20 cellular contexts compared by ENCODE assay signal in the genomic region with DNA sequence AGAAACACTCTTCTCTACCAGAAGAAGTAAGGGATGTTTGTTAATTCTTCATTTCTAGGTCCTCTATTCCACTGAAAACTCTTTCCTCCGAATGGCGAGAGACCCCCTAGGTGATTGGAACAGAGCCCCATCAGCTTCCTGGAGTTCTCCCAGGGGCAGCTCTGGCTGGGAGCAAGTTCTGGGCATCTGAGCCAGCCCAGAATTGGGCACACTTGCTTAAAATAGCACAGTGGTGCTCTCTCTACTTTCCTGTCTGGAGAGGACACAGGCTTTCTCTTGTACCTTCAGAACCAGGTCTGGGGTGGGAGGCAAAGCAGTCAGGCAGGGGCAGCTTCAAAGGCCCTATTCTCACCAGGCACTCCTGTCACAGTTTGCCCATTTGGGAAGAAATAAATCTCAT.
"Had no signal": no experiment of that assay in that cellular context is flagged by ENCODE, and none has a peak within 500 bp of the region (broad histone marks: within the 10 kb centered on the region; RNA-seq: fewer than 3 reads in every experiment).

No MANE protein-coding gene starts in this region.

- ATAC-seq: activated CD4-positive, alpha-beta T cell treated with anti-CD3 and anti-CD28 coated beads for 36 hours; activated T-cell treated with anti-CD3 and anti-CD28 coated beads, Interleukin-2, amount 50 U/mL, for 72 hours; left lung; mucosa of descending colon; natural killer cell treated with Interleukin-12 subunit alpha and Interleukin-12 subunit beta and Interleukin-15 and Interleukin-18, amount 100 ng/mL, for 72 hours; right lobe of liver had no signal

- H3K4me3 ChIP-seq: colonic mucosa, gastrocnemius medialis, left lung, mucosa of descending colon, right lobe of liver, testis, transverse colon had no signal

- H3K27ac ChIP-seq: colonic mucosa, gastrocnemius medialis, left lung, right lobe of liver, testis, transverse colon had no signal

- DNase-seq: activated CD4-positive, alpha-beta T cell treated with anti-CD3 and anti-CD28 coated beads for 36 hours; activated CD4-positive, CD25-positive, alpha-beta regulatory T cell; activated effector memory CD4-positive, alpha-beta T cell treated with Interleukin-2 at 50 U/mL for 16 hours; activated naive CD4-positive, alpha-beta T cell treated with anti-CD3 and anti-CD28 coated beads for 36 hours; activated naive CD8-positive, alpha-beta T cell treated with anti-CD3 and anti-CD28 coated beads, Interleukin-2, amount 10 ng/mL, durations not matched to agents 7 days and 5 days; activated T-cell treated with anti-CD3 and anti-CD28 coated beads for 4 hours; activated T-cell treated with anti-CD3 and anti-CD28 coated beads, Interleukin-2, amount 50 U/mL, for 72 hours; amniotic stem cell; colonic mucosa; effector memory CD4-positive, alpha-beta T cell; gastrocnemius medialis; immature natural killer cell; left lung; mucosa of descending colon; right lobe of liver; stimulated activated CD4-positive, alpha-beta T cell treated with anti-CD3 and anti-CD28 coated beads, Interleukin-2, amount 100 ng/mL, for 48 hours; stimulated activated naive CD4-positive, alpha-beta T cell treated with Interleukin-2 at 50 U/mL for 16 hours; transverse colon had no signal

- H3K27me3 ChIP-seq: colonic mucosa, gastrocnemius medialis, right lobe of liver, testis, transverse colon had no signal

- H3K4me1 ChIP-seq: colonic mucosa, left lung, right lobe of liver, testis, transverse colon had no signal

- H3K36me3 ChIP-seq: colonic mucosa, gastrocnemius medialis, left lung, right lobe of liver, transverse colon had no signal

- H3K9me3 ChIP-seq: colonic mucosa, gastrocnemius medialis, left lung, mucosa of descending colon, right lobe of liver, testis, transverse colon had no signal
